Comparison of ENCODE assay signal across 9 cellular contexts in genomic region chr17:28547623-28548416, GRCh38. TPM values are rescaled to one million over a fixed set of nuclear protein-coding genes. Genes with fewer than 3 reads are reported as not detected.
DNase-seq lines count a peak whose midpoint lies in the region; ATAC-seq and TF ChIP-seq lines count a peak whose summit lies in the region.
"Had no signal": no experiment of that assay in that cellular context is flagged by ENCODE, and none has a peak within 500 bp of the region (broad histone marks: within the 10 kb centered on the region; RNA-seq: fewer than 3 reads in every experiment).

No MANE protein-coding gene starts in this region.

- H3K27me3 ChIP-seq in CD4-positive, CD25-positive, alpha-beta regulatory T cell (ENCODE audit: control insufficient read depth, insufficient read depth, low read length) = no peaks in the 10 kb centered on the region

- H3K27ac ChIP-seq in CD4-positive, CD25-positive, alpha-beta regulatory T cell (ENCODE audit: insufficient read depth, low read length, poor library complexity, severe bottlenecking) = peak overlapping the region; percentile 92

- H3K27ac Mint-ChIP-seq in CD4-positive, CD25-positive, alpha-beta regulatory T cell = peak overlapping the region; percentile 78 to 97 (median 96)
- H3K27ac Mint-ChIP-seq in activated B cell treated with CpG ODN at 0.5 μM for 24 hours = peak overlapping the region; percentile 93

- peaks cover 7 to 55% (median 42%) of the 10 kb centered on the region in 4 donors for H3K4me1 Mint-ChIP-seq in CD4-positive, CD25-positive, alpha-beta regulatory T cell
- H3K4me1 Mint-ChIP-seq in activated B cell treated with CpG ODN at 0.5 μM for 24 hours = peaks cover 88% of the 10 kb centered on the region

- ATAC-seq in CD4-positive, CD25-positive, alpha-beta regulatory T cell (ENCODE audit: low read depth in 2 of 2) = peak; percentile 7 to 8
- peak; percentile 29 for ATAC-seq in activated B cell treated with CpG ODN at 0.5 μM for 24 hours (ENCODE audit: low read depth)
- no peak for ATAC-seq in HG02981 (IDR thresholded peaks at IDR 0.05; ENCODE audit: unreplicated experiment)

- no peaks in the 10 kb centered on the region for H3K9me3 Mint-ChIP-seq in CD4-positive, CD25-positive, alpha-beta regulatory T cell
- no peaks in the 10 kb centered on the region for H3K9me3 Mint-ChIP-seq in activated B cell treated with CpG ODN at 0.5 μM for 24 hours

- POLR2A ChIA-PET in activated B cell treated with CpG ODN at 0.5 μM for 24 hours (lab: Charles Lee) = interaction anchor here (0.6 to 7.1 kb wide), 11 partner anchors 11 to 174 kb away, joined by 3 to 160 read pairs (median 9); partner anchors contain the start of genes ALDOC, BLTP2, PIGS and SDF2

- H3K36me3 ChIP-seq in CD4-positive, CD25-positive, alpha-beta regulatory T cell (ENCODE audit: control insufficient read depth, insufficient read depth, low read length) = peaks cover 11% of the 10 kb centered on the region

- no peak for TF ChIP-seq CTCF in activated B cell treated with CpG ODN at 0.5 μM for 24 hours (IDR thresholded peaks at IDR 0.05)

- H3K4me1 ChIP-seq in CD4-positive, CD25-positive, alpha-beta regulatory T cell (ENCODE audit: control insufficient read depth, insufficient read depth, low read length, poor library complexity, severe bottlenecking) = peaks cover 56% of the 10 kb centered on the region

- CTCF ChIA-PET in activated B cell treated with CpG ODN at 0.5 μM for 24 hours (lab: Charles Lee) = interaction anchor here (0.6 to 3.9 kb wide), 9 partner anchors 10 to 64 kb away, joined by 3 to 32 read pairs (median 3); partner anchors contain the start of genes PIGS and RSKR

- no peaks in the 10 kb centered on the region for H3K27me3 Mint-ChIP-seq in CD4-positive, CD25-positive, alpha-beta regulatory T cell
- no peaks in the 10 kb centered on the region for H3K27me3 Mint-ChIP-seq in activated B cell treated with CpG ODN at 0.5 μM for 24 hours

- intact Hi-C loops in activated B cell treated with CpG ODN at 0.5 μM for 24 hours (cut with micrococcal nuclease) = loop anchor here (5.0 kb wide), 1 partner anchor 179 kb away; the partner anchor contains the start of genes NEK8 and TLCD1

- no peaks in the 10 kb centered on the region for H3K9me3 ChIP-seq in CD4-positive, CD25-positive, alpha-beta regulatory T cell (ENCODE audit: control insufficient read depth in 2 of 2, low read length in 2 of 2)

- TF ChIP-seq POLR2A in GM19193 (IDR thresholded peaks at IDR 0.05; ENCODE audit: extremely low read depth, insufficient read depth, insufficient read length) = peak; percentile 26

- peaks cover 4% of the 10 kb centered on the region for H3K36me3 Mint-ChIP-seq in CD4-positive, CD25-positive, alpha-beta regulatory T cell
- H3K36me3 Mint-ChIP-seq in activated B cell treated with CpG ODN at 0.5 μM for 24 hours (ENCODE audit: low read depth) = peaks cover 52% of the 10 kb centered on the region

- peak overlapping the region in 3 of 4 donors; percentile 35 to 69 (median 64) for H3K4me3 Mint-ChIP-seq in CD4-positive, CD25-positive, alpha-beta regulatory T cell
- peak overlapping the region; percentile 97 for H3K4me3 Mint-ChIP-seq in activated B cell treated with CpG ODN at 0.5 μM for 24 hours

- H3K4me3 ChIP-seq in CD4-positive, CD25-positive, alpha-beta regulatory T cell (ENCODE audit: low read depth, low read length) = no peak overlapping the region

- peak; percentile 28 to 72 (median 33) for DNase-seq in CD4-positive, CD25-positive, alpha-beta regulatory T cell
- DNase-seq in NCI-H1092 treated with DMSO at 0.1 percent for 48 hours (lab: John Stamatoyannopoulos, UW) (peak; percentile 34), activated B cell treated with CpG ODN at 0.5 μM for 24 hours (peak; percentile 40), kidney glomerular epithelial cell (lab: John Stamatoyannopoulos, UW) (peak; percentile 43)
- DNase-seq in central memory CD4-positive, alpha-beta T cell = peak; percentile 39
- peak; percentile 76 to 81 for DNase-seq in stimulated activated CD4-positive, alpha-beta T cell treated with anti-CD3 and anti-CD28 coated beads, Interleukin-2, amount 100 ng/mL, for 48 hours

RNA-seq across cellular contexts. Expression of gene UNC119, which starts 4.6 kb away (rescaled TPM):
- total RNA-seq in CD4-positive, CD25-positive, alpha-beta regulatory T cell = 66.9 TPM
- 10 to 100 TPM; 29.5 to 35.0 (median 31.2) TPM for polyA plus RNA-seq in CD4-positive, CD25-positive, alpha-beta regulatory T cell
- total RNA-seq in activated B cell treated with CpG ODN at 0.5 μM for 24 hours = 426 and 437 TPM in 2 replicates

RNA-seq across cellular contexts. Expression of gene PIGS, which starts 23.5 kb away (rescaled TPM):
- total RNA-seq in CD4-positive, CD25-positive, alpha-beta regulatory T cell = 59.7 TPM
- polyA plus RNA-seq in CD4-positive, CD25-positive, alpha-beta regulatory T cell = 10 to 100 TPM; 53.3 to 82.6 (median 67.1) TPM
- total RNA-seq in activated B cell treated with CpG ODN at 0.5 μM for 24 hours = 86.4 and 92.2 TPM in 2 replicates

RNA-seq across cellular contexts. Expression of gene ALDOC, which starts 28.9 kb away (rescaled TPM):
- total RNA-seq in CD4-positive, CD25-positive, alpha-beta regulatory T cell = 33.0 TPM
- polyA plus RNA-seq in CD4-positive, CD25-positive, alpha-beta regulatory T cell = 100 to 1,000 TPM in 1 of 4 donors, 10 to 100 TPM in 3; 68.2 to 109 (median 92.4) TPM
- total RNA-seq in activated B cell treated with CpG ODN at 0.5 μM for 24 hours = 73.4 and 75.0 TPM in 2 replicates

RNA-seq across cellular contexts. Expression of gene FOXN1, which starts 41.7 kb away (rescaled TPM):
- total RNA-seq in CD4-positive, CD25-positive, alpha-beta regulatory T cell = not detected
- not detected for polyA plus RNA-seq in CD4-positive, CD25-positive, alpha-beta regulatory T cell
- not detected in 2 replicates for total RNA-seq in activated B cell treated with CpG ODN at 0.5 μM for 24 hours
- total RNA-seq: activated CD8-positive, alpha-beta memory T cell treated with anti-CD3 and anti-CD28 coated beads for 36 hours had no signal

RNA-seq across cellular contexts. Expression of gene SPAG5, which starts 51.0 kb away (rescaled TPM):
- total RNA-seq in CD4-positive, CD25-positive, alpha-beta regulatory T cell = 37.7 TPM
- 1 to 10 TPM in 3 of 4 donors, under 1 TPM in 1; 0.84 to 2.2 (median 1.8) TPM for polyA plus RNA-seq in CD4-positive, CD25-positive, alpha-beta regulatory T cell
- 14.6 and 15.8 TPM in 2 replicates for total RNA-seq in activated B cell treated with CpG ODN at 0.5 μM for 24 hours
